Comparison of ENCODE assay signal across 19 cellular contexts in the genomic region with DNA sequence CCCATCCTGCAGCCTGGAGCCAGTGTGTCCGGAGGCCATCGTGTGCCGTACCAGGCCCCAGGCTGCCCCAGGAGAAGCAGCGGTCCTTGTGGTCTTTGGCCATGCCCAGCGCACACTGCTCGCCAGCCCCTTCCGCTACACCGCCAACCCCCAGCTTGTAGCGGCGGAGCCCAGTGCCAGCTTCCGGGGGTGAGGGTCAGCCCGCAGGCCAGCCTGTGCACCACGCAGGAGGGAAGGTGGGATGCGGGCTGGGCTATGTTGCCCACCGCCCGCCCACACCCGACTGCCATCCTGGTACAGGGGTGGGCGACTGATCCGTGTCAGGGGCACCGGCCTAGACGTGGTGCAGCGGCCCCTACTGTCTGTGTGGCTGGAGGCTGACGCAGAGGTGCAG. TPM values are rescaled to one million over a fixed set of nuclear protein-coding genes. Genes with fewer than 3 reads are reported as not detected.
A peak's percentile ranks its signal among the peaks of the same experiment; 100 is the strongest.
DNase-seq lines count a peak whose midpoint lies in the region; ATAC-seq, FAIRE-seq and TF ChIP-seq lines count a peak whose summit lies in the region.
"Had no signal": no experiment of that assay in that cellular context is flagged by ENCODE, and none has a peak within 500 bp of the region (broad histone marks: within the 10 kb centered on the region; RNA-seq: fewer than 3 reads in every experiment).

No MANE protein-coding gene starts in this region.

- BruUV-seq in K562 (replicated peaks; lab: Mats Ljungman, UMichigan): no TSS peak

- peak; percentile 8 for DNase-seq in Right ventricle myocardium superior
- no peak for DNase-seq in right atrium auricular region (ENCODE audit: low spot score)
- peak; percentile 4 for DNase-seq in GM12891 (ENCODE audit: insufficient read length, low spot score)
- no peak for DNase-seq in K562 (ENCODE audit: extremely low read depth in 1 of 4, low spot score in 3 of 4)
- DNase-seq in sigmoid colon: peak; percentile 64
- DNase-seq: AML-193; COR-L47; DMS153; H9; KBM-7; NCI-H1417 treated with DMSO at 0.1 percent for 48 hours; NCI-H2029 treated with DMSO at 0.1 percent for 48 hours; NCI-H2171 treated with DMSO at 0.1 percent for 48 hours; NCI-H446 treated with DMSO at 0.1 percent for 48 hours; NK-92 treated with Interleukin-12 subunit alpha and Interleukin-12 subunit beta, amount 100 ng/mL, for 24 hours; RPMI8226 had no signal

- H3K9me1 ChIP-seq in K562 (ENCODE audit: control insufficient read depth, insufficient read depth, low read length): peaks cover 4% of the 10 kb centered on the region

- POLR2A ChIA-PET in K562 (lab: Yijun Ruan, JAX): no interaction called here

- H3K27ac ChIP-seq in right atrium auricular region (no peak overlapping the region), K562 (ENCODE audit: extremely low read depth, low read depth, low read length) (no peak overlapping the region), sigmoid colon (no peak overlapping the region)
- H3K27ac ChIP-seq: SJSA1 had no signal

- no peak for TF ChIP-seq RAD21 in K562 (CRISPR knock-in tag; conservative IDR thresholded peaks at IDR 0.05 in 1 of 2, IDR thresholded peaks at IDR 0.05 in 1 of 2)

- H3K79me2 ChIP-seq in K562 (ENCODE audit: control insufficient read depth, insufficient read depth, low read length): no peaks in the 10 kb centered on the region

- no peaks in the 10 kb centered on the region for H4K20me1 ChIP-seq in K562 (replicated peaks; ENCODE audit: control insufficient read depth, insufficient read depth, low read length)

- in situ Hi-C loops in K562 (cut with MboI): no loop called here

- TF ChIP-seq POLR2A in GM12891 (IDR thresholded peaks at IDR 0.05; ENCODE audit: low read depth, low read length): no peak
- TF ChIP-seq POLR2A in K562 (conservative IDR thresholded peaks at IDR 0.05): no peak
- no peak for TF ChIP-seq POLR2A in sigmoid colon (IDR thresholded peaks at IDR 0.05)

- no peaks in the 10 kb centered on the region for H3K36me3 ChIP-seq in right atrium auricular region
- no peaks in the 10 kb centered on the region for H3K36me3 ChIP-seq in K562 (ENCODE audit: control insufficient read depth, insufficient read depth, low read length)
- H3K36me3 ChIP-seq in sigmoid colon: peaks cover 0 to 62% (median 9%) of the 10 kb centered on the region in 4 donors
- H3K36me3 ChIP-seq: SJSA1 had no signal

- H3K27me3 ChIP-seq in right atrium auricular region: no peaks in the 10 kb centered on the region
- H3K27me3 ChIP-seq in K562 (ENCODE audit: control insufficient read depth in 2 of 2, insufficient read depth in 2 of 2, low read length in 2 of 2): no peaks in the 10 kb centered on the region
- H3K27me3 ChIP-seq in sigmoid colon: no peaks in the 10 kb centered on the region
- H3K27me3 ChIP-seq: SJSA1 had no signal

- no peak overlapping the region for H2AFZ ChIP-seq in K562 (ENCODE audit: low read depth, low read length)

- no peak overlapping the region for H3K4me2 ChIP-seq in K562 (ENCODE audit: insufficient read depth, low read length)

- TF ChIP-seq CTCF in right atrium auricular region (IDR thresholded peaks at IDR 0.05): no peak
- no peak for TF ChIP-seq CTCF in K562 (IDR thresholded peaks at IDR 0.05 in 2 of 3, conservative IDR thresholded peaks at IDR 0.05 in 1 of 3; ENCODE audit: insufficient read depth in 2 of 3, low read depth in 1 of 3, low read length in 3 of 3)
- TF ChIP-seq CTCF in sigmoid colon (IDR thresholded peaks at IDR 0.05): no peak

- no peak for ATAC-seq in Right ventricle myocardium superior (ENCODE audit: poor library complexity)
- no peak for ATAC-seq in K562
- ATAC-seq in HG02973 (IDR thresholded peaks at IDR 0.05; ENCODE audit: unreplicated experiment): no peak
- ATAC-seq in HG03097 (IDR thresholded peaks at IDR 0.05; ENCODE audit: low FRiP score, unreplicated experiment): no peak

- intact Hi-C loops in Right ventricle myocardium superior (cut with DNase I) (no loop called here), K562 (cut with micrococcal nuclease) (no loop called here), sigmoid colon (cut with DNase I) (no loop called here)

- H3K4me3 ChIP-seq in right atrium auricular region (no peak overlapping the region), K562 (no peak overlapping the region), sigmoid colon (no peak overlapping the region)
- H3K4me3 ChIP-seq: SJSA1 had no signal

- WGBS in K562 (ENCODE audit: insufficient coverage, low coverage, missing lambda C conversion rate): 86% methylated on average over 16 of the region's 23 CpGs
- WGBS in sigmoid colon, 2 donors: 92 to 97% methylated on average over 23 of the region's 23 CpGs

- CTCF ChIA-PET in K562 (lab: Yijun Ruan, JAX; ENCODE audit: low intra/inter-chr PET ratio): no interaction called here

- FAIRE-seq in GM12891 (lab: Jason Lieb, UNC): no peak
- FAIRE-seq in K562 (lab: Jason Lieb, UNC): no peak

- no peak overlapping the region; a peak in 1 of 4 replicates for H3K9ac ChIP-seq in K562 (ENCODE audit: insufficient read depth in 1 of 2, low read depth in 2 of 2, low read length in 2 of 2)

- no peaks in the 10 kb centered on the region for H3K4me1 ChIP-seq in right atrium auricular region
- H3K4me1 ChIP-seq in K562 (replicated peaks in 1 of 2; ENCODE audit: control insufficient read depth in 2 of 2, insufficient read depth in 2 of 2, low read length in 2 of 2): peaks cover 8 to 89% of the 10 kb centered on the region in 2 experiments; a peak in 4 of 5 replicates
- no peaks in the 10 kb centered on the region for H3K4me1 ChIP-seq in sigmoid colon
- H3K4me1 ChIP-seq: SJSA1 had no signal

- TF ChIP-seq EP300 in K562 (IDR thresholded peaks at IDR 0.05; ENCODE audit: low read length) (no peak), sigmoid colon (IDR thresholded peaks at IDR 0.05) (no peak)

- H3K9me3 ChIP-seq in right atrium auricular region: no peaks in the 10 kb centered on the region
- no peaks in the 10 kb centered on the region for H3K9me3 ChIP-seq in K562 (replicated peaks; ENCODE audit: control insufficient read depth, insufficient read depth, low read depth, low read length)
- H3K9me3 ChIP-seq in sigmoid colon: no peaks in the 10 kb centered on the region
- H3K9me3 ChIP-seq: SJSA1 had no signal

RNA-seq across cellular contexts. Expression of gene SRPK3, which starts 7.6 kb away (rescaled TPM):
- total RNA-seq in Right ventricle myocardium superior: 38.0 TPM
- total RNA-seq in right atrium auricular region: 10 to 100 TPM; 19.4 to 24.6 TPM
- polyA plus RNA-seq in GM12891 (2012; ENCODE audit: low read depth, missing spikeins): 0.13 TPM
- 0.42 TPM in 1 of 2 replicates, not detected in the other for total RNA-seq in K562 (2011; cell fraction: chromatin; rRNA removed; ENCODE audit: low replicate concordance)
- 0.17 and 0.39 TPM in 2 replicates for total RNA-seq in K562 (2011; cell fraction: nucleolus; rRNA removed)
- total RNA-seq in K562 (2011; cell fraction: nucleoplasm; rRNA removed): 0.07 TPM in 1 of 2 replicates, not detected in the other
- 0.09 TPM in 1 of 2 replicates, not detected in the other for total RNA-seq in K562 (2014; rRNA removed)
- not detected in 2 replicates for total RNA-seq in K562 (2014; rRNA removed; fragmentation: Illumina TruSeq; extraction: Trizol)
- total RNA-seq in K562 (2015; rRNA removed; fragmentation: Illumina TruSeq; extraction: Trizol): not detected in 2 replicates
- total RNA-seq in K562 (2021): 0.04 TPM in 1 of 2 replicates, not detected in the other
- polyA plus RNA-seq in K562 (2011; rRNA removed): 0.01 and 0.12 TPM in 2 replicates
- 0.03 and 0.15 TPM in 2 replicates for polyA plus RNA-seq in K562 (2011; cell fraction: cytosol; rRNA removed)
- polyA plus RNA-seq in K562 (2011; cell fraction: nucleus; rRNA removed): 0.07 and 0.27 TPM in 2 replicates
- 0.84 and 1.1 TPM in 2 replicates for polyA plus RNA-seq in K562 (2012)
- polyA plus RNA-seq in K562 (2014; fragmentation: Illumina TruSeq; extraction: Trizol): 0.03 TPM in 1 of 2 replicates, not detected in the other
- polyA plus RNA-seq in K562 (2014; fragmentation: Nextera tagmentation; extraction: Ambion mirVana): under 1 TPM; 0.04 to 0.06 TPM
- 0.03 and 0.07 TPM in 2 replicates for polyA plus RNA-seq in K562 (2014; rRNA removed)
- polyA minus RNA-seq in K562 (2011; rRNA and poly(A)+ RNA removed): not detected in 2 replicates
- not detected in 2 replicates for polyA minus RNA-seq in K562 (2011; cell fraction: cytosol; rRNA and poly(A)+ RNA removed)
- polyA minus RNA-seq in K562 (2011; cell fraction: nucleus; rRNA and poly(A)+ RNA removed): 0.11 and 0.13 TPM in 2 replicates
- 10 to 100 TPM in 1 of 4 donors, 1 to 10 TPM in 3; 2.1 to 13.0 (median 6.9) TPM for total RNA-seq in sigmoid colon
- under 1 TPM in 1 of 3 donors, not detected in 2; 0.31 TPM for polyA plus RNA-seq in sigmoid colon
- total RNA-seq: H9, SJSA1 had no signal

RNA-seq across cellular contexts. Expression of gene PLXNB3, which starts 9.2 kb away (rescaled TPM):
- total RNA-seq in Right ventricle myocardium superior: 1.5 TPM
- total RNA-seq in right atrium auricular region: 1 to 10 TPM; 5.6 to 8.2 TPM
- 0.03 TPM for polyA plus RNA-seq in GM12891 (2012; ENCODE audit: low read depth, missing spikeins)
- total RNA-seq in K562 (2011; cell fraction: chromatin; rRNA removed; ENCODE audit: low replicate concordance): 2.4 and 18.7 TPM in 2 replicates
- 5.5 and 11.0 TPM in 2 replicates for total RNA-seq in K562 (2011; cell fraction: nucleolus; rRNA removed)
- 3.1 and 3.7 TPM in 2 replicates for total RNA-seq in K562 (2011; cell fraction: nucleoplasm; rRNA removed)
- total RNA-seq in K562 (2014; rRNA removed): 1.6 and 2.0 TPM in 2 replicates
- total RNA-seq in K562 (2014; rRNA removed; fragmentation: Illumina TruSeq; extraction: Trizol): 0.22 TPM in 1 of 2 replicates, not detected in the other
- 0.25 and 0.72 TPM in 2 replicates for total RNA-seq in K562 (2015; rRNA removed; fragmentation: Illumina TruSeq; extraction: Trizol)
- 1.6 TPM in 2 replicates for total RNA-seq in K562 (2021)
- polyA plus RNA-seq in K562 (2011; rRNA removed): 1.5 and 2.4 TPM in 2 replicates
- 0.63 and 1.1 TPM in 2 replicates for polyA plus RNA-seq in K562 (2011; cell fraction: cytosol; rRNA removed)
- polyA plus RNA-seq in K562 (2011; cell fraction: nucleus; rRNA removed): 12.2 and 14.5 TPM in 2 replicates
- 0.94 and 1.7 TPM in 2 replicates for polyA plus RNA-seq in K562 (2012)
- 0.40 and 0.50 TPM in 2 replicates for polyA plus RNA-seq in K562 (2014; fragmentation: Illumina TruSeq; extraction: Trizol)
- polyA plus RNA-seq in K562 (2014; fragmentation: Nextera tagmentation; extraction: Ambion mirVana): not detected
- 1.4 and 1.6 TPM in 2 replicates for polyA plus RNA-seq in K562 (2014; rRNA removed)
- polyA minus RNA-seq in K562 (2011; rRNA and poly(A)+ RNA removed): 0.81 and 1.2 TPM in 2 replicates
- polyA minus RNA-seq in K562 (2011; cell fraction: cytosol; rRNA and poly(A)+ RNA removed): 1.2 and 2.0 TPM in 2 replicates
- polyA minus RNA-seq in K562 (2011; cell fraction: nucleus; rRNA and poly(A)+ RNA removed): 4.0 and 4.3 TPM in 2 replicates
- total RNA-seq in sigmoid colon: 10 to 100 TPM in 3 of 4 donors, 1 to 10 TPM in 1; 9.2 to 50.1 (median 25.7) TPM
- 1 to 10 TPM in 1 of 3 donors, under 1 TPM in 1, not detected in 1; 0.60 to 2.2 TPM for polyA plus RNA-seq in sigmoid colon

RNA-seq across cellular contexts. Expression of gene IDH3G, which starts 21.0 kb away (rescaled TPM):
- total RNA-seq in Right ventricle myocardium superior (76.9 TPM), right atrium auricular region (100 to 1,000 TPM; 116 to 135 TPM), K562 (2014; rRNA removed) (62.4 and 70.5 TPM in 2 replicates), K562 (2014; rRNA removed; fragmentation: Illumina TruSeq; extraction: Trizol) (16.3 and 30.6 TPM in 2 replicates), K562 (2015; rRNA removed; fragmentation: Illumina TruSeq; extraction: Trizol) (34.1 and 39.2 TPM in 2 replicates), K562 (2021) (64.0 and 67.1 TPM in 2 replicates), sigmoid colon (10 to 100 TPM; 54.2 to 89.5 (median 62.7) TPM)
- polyA plus RNA-seq in GM12891 (2012; ENCODE audit: low read depth, missing spikeins): 59.6 TPM
- 85.9 and 295 TPM in 2 replicates for total RNA-seq in K562 (2011; cell fraction: chromatin; rRNA removed; ENCODE audit: low replicate concordance)
- 142 and 145 TPM in 2 replicates for total RNA-seq in K562 (2011; cell fraction: nucleolus; rRNA removed)
- total RNA-seq in K562 (2011; cell fraction: nucleoplasm; rRNA removed): 98.2 and 107 TPM in 2 replicates
- polyA plus RNA-seq in K562 (2011; rRNA removed) (37.9 and 74.6 TPM in 2 replicates), K562 (2014; fragmentation: Illumina TruSeq; extraction: Trizol) (72.5 and 80.1 TPM in 2 replicates), K562 (2014; fragmentation: Nextera tagmentation; extraction: Ambion mirVana) (10 to 100 TPM; 24.3 to 36.4 TPM), K562 (2014; rRNA removed) (63.2 and 69.3 TPM in 2 replicates), sigmoid colon (10 to 100 TPM; 66.7 to 85.3 (median 76.5) TPM)
- 81.4 and 108 TPM in 2 replicates for polyA plus RNA-seq in K562 (2011; cell fraction: cytosol; rRNA removed)
- 174 and 207 TPM in 2 replicates for polyA plus RNA-seq in K562 (2011; cell fraction: nucleus; rRNA removed)
- polyA plus RNA-seq in K562 (2012): 78.2 and 88.3 TPM in 2 replicates
- 72.5 and 76.8 TPM in 2 replicates for polyA minus RNA-seq in K562 (2011; rRNA and poly(A)+ RNA removed)
- polyA minus RNA-seq in K562 (2011; cell fraction: cytosol; rRNA and poly(A)+ RNA removed): 47.7 and 58.4 TPM in 2 replicates
- 49.9 and 58.3 TPM in 2 replicates for polyA minus RNA-seq in K562 (2011; cell fraction: nucleus; rRNA and poly(A)+ RNA removed)

RNA-seq across cellular contexts. Expression of gene SSR4, which starts 21.3 kb away (rescaled TPM):
- 129 TPM for total RNA-seq in Right ventricle myocardium superior
- 100 to 1,000 TPM; 219 to 238 TPM for total RNA-seq in right atrium auricular region
- polyA plus RNA-seq in GM12891 (2012; ENCODE audit: low read depth, missing spikeins): 338 TPM
- 87.7 and 259 TPM in 2 replicates for total RNA-seq in K562 (2011; cell fraction: chromatin; rRNA removed; ENCODE audit: low replicate concordance)
- 611 and 654 TPM in 2 replicates for total RNA-seq in K562 (2011; cell fraction: nucleolus; rRNA removed)
- total RNA-seq in K562 (2011; cell fraction: nucleoplasm; rRNA removed): 313 and 394 TPM in 2 replicates
- total RNA-seq in K562 (2014; rRNA removed): 222 and 275 TPM in 2 replicates
- total RNA-seq in K562 (2014; rRNA removed; fragmentation: Illumina TruSeq; extraction: Trizol): 120 and 146 TPM in 2 replicates
- 299 and 311 TPM in 2 replicates for total RNA-seq in K562 (2015; rRNA removed; fragmentation: Illumina TruSeq; extraction: Trizol)
- total RNA-seq in K562 (2021): 272 and 275 TPM in 2 replicates
- polyA plus RNA-seq in K562 (2011; rRNA removed): 255 and 290 TPM in 2 replicates
- 616 and 1,308 TPM in 2 replicates for polyA plus RNA-seq in K562 (2011; cell fraction: cytosol; rRNA removed)
- polyA plus RNA-seq in K562 (2011; cell fraction: nucleus; rRNA removed): 189 and 214 TPM in 2 replicates
- polyA plus RNA-seq in K562 (2012): 287 and 544 TPM in 2 replicates
- polyA plus RNA-seq in K562 (2014; fragmentation: Illumina TruSeq; extraction: Trizol): 196 and 294 TPM in 2 replicates
- polyA plus RNA-seq in K562 (2014; fragmentation: Nextera tagmentation; extraction: Ambion mirVana): 100 to 1,000 TPM; 469 to 492 TPM
- polyA plus RNA-seq in K562 (2014; rRNA removed): 344 and 405 TPM in 2 replicates
- 132 and 170 TPM in 2 replicates for polyA minus RNA-seq in K562 (2011; rRNA and poly(A)+ RNA removed)
- 261 and 339 TPM in 2 replicates for polyA minus RNA-seq in K562 (2011; cell fraction: cytosol; rRNA and poly(A)+ RNA removed)
- polyA minus RNA-seq in K562 (2011; cell fraction: nucleus; rRNA and poly(A)+ RNA removed): 48.7 and 66.4 TPM in 2 replicates
- total RNA-seq in sigmoid colon: 100 to 1,000 TPM; 143 to 177 (median 156) TPM
- polyA plus RNA-seq in sigmoid colon: 100 to 1,000 TPM; 327 to 494 (median 405) TPM

RNA-seq across cellular contexts. Expression of gene ABCD1, which starts 48.6 kb away (rescaled TPM):
- 14.7 TPM for total RNA-seq in Right ventricle myocardium superior
- 10 to 100 TPM; 15.2 to 18.0 TPM for total RNA-seq in right atrium auricular region
- 2.1 TPM for polyA plus RNA-seq in GM12891 (2012; ENCODE audit: low read depth, missing spikeins)
- total RNA-seq in K562 (2011; cell fraction: chromatin; rRNA removed; ENCODE audit: low replicate concordance): 3.4 and 16.6 TPM in 2 replicates
- 12.9 and 17.3 TPM in 2 replicates for total RNA-seq in K562 (2011; cell fraction: nucleolus; rRNA removed)
- 7.3 TPM in 2 replicates for total RNA-seq in K562 (2011; cell fraction: nucleoplasm; rRNA removed)
- total RNA-seq in K562 (2014; rRNA removed): 3.9 and 6.0 TPM in 2 replicates
- 0.80 and 1.4 TPM in 2 replicates for total RNA-seq in K562 (2014; rRNA removed; fragmentation: Illumina TruSeq; extraction: Trizol)
- 2.8 and 3.1 TPM in 2 replicates for total RNA-seq in K562 (2015; rRNA removed; fragmentation: Illumina TruSeq; extraction: Trizol)
- 6.9 and 7.1 TPM in 2 replicates for total RNA-seq in K562 (2021)
- polyA plus RNA-seq in K562 (2011; rRNA removed): 1.6 and 3.8 TPM in 2 replicates
- 2.8 and 5.5 TPM in 2 replicates for polyA plus RNA-seq in K562 (2011; cell fraction: cytosol; rRNA removed)
- polyA plus RNA-seq in K562 (2011; cell fraction: nucleus; rRNA removed): 8.7 and 16.4 TPM in 2 replicates
- 6.3 and 9.6 TPM in 2 replicates for polyA plus RNA-seq in K562 (2012)
- 2.2 and 3.5 TPM in 2 replicates for polyA plus RNA-seq in K562 (2014; fragmentation: Illumina TruSeq; extraction: Trizol)
- under 1 TPM; 0.07 to 0.18 TPM for polyA plus RNA-seq in K562 (2014; fragmentation: Nextera tagmentation; extraction: Ambion mirVana)
- 3.8 and 5.2 TPM in 2 replicates for polyA plus RNA-seq in K562 (2014; rRNA removed)
- 1.8 and 2.6 TPM in 2 replicates for polyA minus RNA-seq in K562 (2011; rRNA and poly(A)+ RNA removed)
- polyA minus RNA-seq in K562 (2011; cell fraction: cytosol; rRNA and poly(A)+ RNA removed): 4.3 and 4.4 TPM in 2 replicates
- 7.9 and 8.4 TPM in 2 replicates for polyA minus RNA-seq in K562 (2011; cell fraction: nucleus; rRNA and poly(A)+ RNA removed)
- total RNA-seq in sigmoid colon: 10 to 100 TPM; 11.0 to 21.3 (median 18.3) TPM
- 10 to 100 TPM in 1 of 3 donors, 1 to 10 TPM in 2; 1.8 to 12.8 (median 3.2) TPM for polyA plus RNA-seq in sigmoid colon

Comparison
In these comparisons a context has a peak if more than half of its experiments do, and no peak if none do; other contexts are left out.
1. DNase-seq: peak in Right ventricle myocardium superior (single experiment), GM12891 (single experiment) and sigmoid colon (single experiment); none in right atrium auricular region (single experiment) and K562 (0 of 4).